ENCODE assay signal across 9 cellular contexts in the genomic region with DNA sequence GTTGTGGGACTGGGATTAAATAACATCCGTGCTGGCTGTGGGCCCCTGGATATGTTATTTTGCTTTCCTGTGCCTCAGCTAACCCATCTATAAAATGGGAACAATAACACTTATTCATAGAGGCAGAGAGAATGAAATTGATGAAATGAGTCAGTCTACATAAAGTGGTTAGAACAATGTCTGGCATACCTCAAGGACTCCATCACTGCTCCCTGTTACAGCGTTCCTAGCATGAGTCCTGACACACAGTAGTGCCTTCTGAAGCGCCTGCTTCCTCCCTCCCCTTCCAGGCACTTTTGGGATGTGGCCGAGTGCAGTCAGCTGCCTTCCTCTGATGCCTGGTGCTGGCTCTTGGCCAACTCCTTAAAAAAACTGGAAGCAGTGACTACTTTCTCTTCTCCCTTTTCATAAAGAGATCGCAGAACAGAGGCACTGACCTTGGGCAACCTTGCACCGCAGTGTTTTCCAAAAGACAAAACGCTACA.
DNase-seq lines count a peak whose midpoint lies in the region; ATAC-seq and TF ChIP-seq lines count a peak whose summit lies in the region.
"Had no signal": no experiment of that assay in that cellular context is flagged by ENCODE, and none has a peak within 500 bp of the region (broad histone marks: within the 10 kb centered on the region; RNA-seq: fewer than 3 reads in every experiment).

No MANE protein-coding gene starts in this region.

- H3K4me3 ChIP-seq in lung (no peak overlapping the region), aorta (ENCODE audit: low read length in 2 of 2) (no peak overlapping the region)
- H3K4me3 ChIP-seq: BLaER1 treated with 17β-estradiol and CSF1 and Interleukin-3, amounts not matched to agents 10 nM and 100 nM had no signal

- TF ChIP-seq CTCF in lung (IDR thresholded peaks at IDR 0.05; ENCODE audit: control extremely low read depth, extremely low read depth), result no peak

- intact Hi-C loops in aorta (cut with DNase I), result no loop called here

- H3K9me3 ChIP-seq in lung (ENCODE audit: control insufficient read depth in 2 of 2, insufficient read depth in 1 of 2, low read length in 1 of 2) (no peaks in the 10 kb centered on the region), aorta (ENCODE audit: control insufficient read depth, low read length) (no peaks in the 10 kb centered on the region)
- H3K9me3 ChIP-seq: BLaER1 treated with 17β-estradiol and CSF1 and Interleukin-3, amounts not matched to agents 10 nM and 100 nM had no signal

- peak; percentile 45 for ATAC-seq in lung (ENCODE audit: insufficient read depth, low FRiP score)
- peak; percentile 64 for ATAC-seq in aorta (ENCODE audit: low FRiP score)
- ATAC-seq in GM21528 (IDR thresholded peaks at IDR 0.05; ENCODE audit: low FRiP score, unreplicated experiment), result no peak

- peaks cover 3% of the 10 kb centered on the region in 2 donors for H3K4me1 ChIP-seq in lung (ENCODE audit: control insufficient read depth in 2 of 2, insufficient read depth in 2 of 2, low read length in 2 of 2)
- peaks cover 0 to 5% of the 10 kb centered on the region in 2 donors for H3K4me1 ChIP-seq in aorta (ENCODE audit: control insufficient read depth in 1 of 2, insufficient read depth in 2 of 2, low read length in 2 of 2)

- 28 to 48% methylated on average over 7 of the region's 7 CpGs for WGBS in lung, 2 donors
- 13 to 14% methylated on average over 7 of the region's 7 CpGs for WGBS in aorta, 2 donors

- H3K27ac ChIP-seq in lung (ENCODE audit: low read depth in 1 of 2, low read length in 1 of 2) (peak overlapping the region in 1 of 2 donors; percentile 30), aorta (ENCODE audit: low read depth in 1 of 2, low read length in 2 of 2) (no peak overlapping the region)
- H3K27ac ChIP-seq: BLaER1 treated with 17β-estradiol and CSF1 and Interleukin-3, amounts not matched to agents 10 nM and 100 nM had no signal

- DNase-seq in NCI-H510A treated with DMSO at 0.1 percent for 48 hours (lab: John Stamatoyannopoulos, UW) (peak; percentile 30), NCI-H510A (lab: John Stamatoyannopoulos, UW) (no peak), dedifferentiated amniotic fluid mesenchymal stem cell (ENCODE audit: extremely low spot score) (peak; percentile 48), lung (ENCODE audit: low spot score) (peak; percentile 68), aorta (peak; percentile 90 to 91), ecto neural progenitor cell (ENCODE audit: low spot score) (no peak), NAMALWA (ENCODE audit: low spot score) (no peak)

- no peaks in the 10 kb centered on the region for H3K36me3 ChIP-seq in lung (ENCODE audit: control insufficient read depth in 2 of 2, insufficient read depth in 2 of 2, low read length in 2 of 2)
- H3K36me3 ChIP-seq in aorta (ENCODE audit: control insufficient read depth in 1 of 2, insufficient read depth in 2 of 2, low read length in 1 of 2), result no peaks in the 10 kb centered on the region
- H3K36me3 ChIP-seq: BLaER1 treated with 17β-estradiol and CSF1 and Interleukin-3, amounts not matched to agents 10 nM and 100 nM had no signal

- H3K27me3 ChIP-seq in lung (ENCODE audit: control insufficient read depth, insufficient read depth) (no peaks in the 10 kb centered on the region), aorta (ENCODE audit: control insufficient read depth in 1 of 2, insufficient read depth in 2 of 2, low read length in 1 of 2) (no peaks in the 10 kb centered on the region)

Comparison
In these comparisons a context has a peak if more than half of its experiments do, and no peak if none do; other contexts are left out.
1. DNase-seq: peak in NCI-H510A treated with DMSO at 0.1 percent for 48 hours (single experiment), dedifferentiated amniotic fluid mesenchymal stem cell (single experiment), lung (single experiment) and aorta (2 of 2); none in NCI-H510A (single experiment), ecto neural progenitor cell (single experiment) and NAMALWA (single experiment).